In genomic region chr6:98039443-98039842, GRCh38 we compare ENCODE assay signal across 13 cellular contexts.
"Had no signal": no experiment of that assay in that cellular context is flagged by ENCODE, and none has a peak within 500 bp of the region (broad histone marks: within the 10 kb centered on the region; RNA-seq: fewer than 3 reads in every experiment).

No MANE protein-coding gene starts in this region.

- DNase-seq: activated CD4-positive, alpha-beta memory T cell treated with anti-CD3 and anti-CD28 coated beads, Interleukin-2, amount 10 ng/mL, durations not matched to agents 7 days and 5 days; activated naive CD8-positive, alpha-beta T cell treated with anti-CD3 and anti-CD28 coated beads, Interleukin-2, amount 10 ng/mL, durations not matched to agents 7 days and 5 days; activated T-cell treated with anti-CD3 and anti-CD28 coated beads, Interleukin-2, amount 50 U/mL, for 48 hours; dermis blood vessel endothelial cell; kidney; left ventricle myocardium superior; right cardiac atrium; T-cell; T1000 had no signal

- H3K27ac ChIP-seq: breast epithelium, neutrophil, tibial nerve had no signal

- H3K27me3 ChIP-seq: neutrophil, tibial nerve had no signal

- H3K4me1 ChIP-seq: breast epithelium, tibial nerve had no signal

- H3K36me3 ChIP-seq: breast epithelium, neutrophil, tibial nerve had no signal

- FAIRE-seq: kidney had no signal

- H3K9me3 ChIP-seq: breast epithelium, neutrophil, tibial nerve had no signal

- H3K4me3 ChIP-seq: breast epithelium, tibial nerve had no signal

- ATAC-seq: left ventricle myocardium superior; right cardiac atrium; stimulated activated effector memory CD8-positive, alpha-beta T cell treated with anti-CD3 and anti-CD28 coated beads, Interleukin-12 subunit alpha, Interleukin-12 subunit beta, amount 100 ng/mL, for 72 hours; T-cell had no signal
